In the genomic region with DNA sequence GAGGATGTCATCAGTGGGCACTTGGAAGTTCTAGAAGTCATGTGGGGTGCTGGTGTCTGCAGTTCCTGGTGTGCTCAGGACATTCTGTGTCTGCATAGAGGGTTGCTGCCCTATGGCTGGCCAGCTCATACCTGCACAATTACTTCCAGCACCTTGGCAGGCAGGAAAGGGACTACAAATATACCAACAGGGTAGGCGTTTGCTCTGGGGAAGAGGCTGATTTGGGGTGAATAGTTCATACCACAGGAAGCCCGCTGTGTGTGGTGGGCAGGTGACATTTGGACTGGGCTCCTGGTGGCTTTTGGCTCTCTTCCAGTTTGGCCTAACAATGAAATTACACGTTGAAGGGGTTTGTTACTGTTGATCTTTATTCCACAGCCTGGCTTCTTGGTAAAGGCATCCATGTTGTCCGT, we compare ENCODE assay signal across 9 cellular contexts.
DNase-seq lines count a peak whose midpoint lies in the region; ATAC-seq, FAIRE-seq and TF ChIP-seq lines count a peak whose summit lies in the region.
"Had no signal": no experiment of that assay in that cellular context is flagged by ENCODE, and none has a peak within 500 bp of the region (broad histone marks: within the 10 kb centered on the region; RNA-seq: fewer than 3 reads in every experiment).

No MANE protein-coding gene starts in this region.

- DNase-seq in GM12891 (ENCODE audit: insufficient read length, low spot score) (no peak), coronary artery (ENCODE audit: low spot score) (no peak), DMS 273 (lab: John Stamatoyannopoulos, UW; ENCODE audit: unreplicated experiment) (no peak), mucosa of gallbladder (ENCODE audit: low spot score) (no peak)
- DNase-seq in naive thymus-derived CD8-positive, alpha-beta T cell, result peak in 7 of 10 donors; percentile 4 to 34 (median 20)

- no peak overlapping the region for H3K4me3 ChIP-seq in coronary artery

- peaks cover 14% of the 10 kb centered on the region for H3K4me1 Mint-ChIP-seq in activated T-helper 17 cell treated with anti-CD3 and anti-CD28 coated beads, Interleukin-2, amount 50 U/mL, for 72 hours
- peaks cover 18 to 53% (median 49%) of the 10 kb centered on the region in 4 donors for H3K4me1 Mint-ChIP-seq in naive thymus-derived CD8-positive, alpha-beta T cell

- TF ChIP-seq CTCF in coronary artery (IDR thresholded peaks at IDR 0.05), result no peak

- no peak overlapping the region for H3K27ac ChIP-seq in coronary artery

- FAIRE-seq in GM12891 (lab: Jason Lieb, UNC), result peak; percentile 86
- FAIRE-seq: endothelial cell of umbilical vein had no signal

- POLR2A ChIA-PET in naive thymus-derived CD8-positive, alpha-beta T cell (lab: Charles Lee), result interaction anchor here (0.5 to 3.2 kb wide), 8 partner anchors 9 to 146 kb away, joined by 3 to 21 read pairs (median 4); a partner anchor contains a TSS

- ATAC-seq in HG03432 (IDR thresholded peaks at IDR 0.05; ENCODE audit: unreplicated experiment) (peak; percentile 61), HG03039 (IDR thresholded peaks at IDR 0.05; ENCODE audit: unreplicated experiment) (no peak)
- ATAC-seq in activated T-helper 17 cell treated with anti-CD3 and anti-CD28 coated beads, Interleukin-2, amount 50 U/mL, for 72 hours (replicated peaks), result peak; percentile 76
- peak; percentile 48 to 76 for ATAC-seq in naive thymus-derived CD8-positive, alpha-beta T cell

- peak overlapping the region; percentile 53 for H3K4me3 Mint-ChIP-seq in activated T-helper 17 cell treated with anti-CD3 and anti-CD28 coated beads, Interleukin-2, amount 50 U/mL, for 72 hours
- peak overlapping the region; percentile 1 to 82 (median 76) for H3K4me3 Mint-ChIP-seq in naive thymus-derived CD8-positive, alpha-beta T cell

- H3K36me3 Mint-ChIP-seq in activated T-helper 17 cell treated with anti-CD3 and anti-CD28 coated beads, Interleukin-2, amount 50 U/mL, for 72 hours (ENCODE audit: low read depth), result no peaks in the 10 kb centered on the region
- H3K36me3 Mint-ChIP-seq in naive thymus-derived CD8-positive, alpha-beta T cell, result no peaks in the 10 kb centered on the region

- peak overlapping the region; percentile 17 for H3K27ac Mint-ChIP-seq in activated T-helper 17 cell treated with anti-CD3 and anti-CD28 coated beads, Interleukin-2, amount 50 U/mL, for 72 hours
- H3K27ac Mint-ChIP-seq in naive thymus-derived CD8-positive, alpha-beta T cell, result peak overlapping the region; percentile 58 to 91 (median 86)

- H3K27me3 Mint-ChIP-seq in activated T-helper 17 cell treated with anti-CD3 and anti-CD28 coated beads, Interleukin-2, amount 50 U/mL, for 72 hours, result no peaks in the 10 kb centered on the region
- H3K27me3 Mint-ChIP-seq in naive thymus-derived CD8-positive, alpha-beta T cell, result no peaks in the 10 kb centered on the region

- H3K9me3 Mint-ChIP-seq in activated T-helper 17 cell treated with anti-CD3 and anti-CD28 coated beads, Interleukin-2, amount 50 U/mL, for 72 hours, result peaks cover 4% of the 10 kb centered on the region
- peaks cover 0 to 6% (median 2%) of the 10 kb centered on the region in 9 donors for H3K9me3 Mint-ChIP-seq in naive thymus-derived CD8-positive, alpha-beta T cell

- no peak for TF ChIP-seq POLR2A in GM12891 (IDR thresholded peaks at IDR 0.05; ENCODE audit: low read depth, low read length)

TF ChIP-seq in GM12891, 5 proteins besides CTCF, POLR2A, EP300 and RAD21:
- TF ChIP-seq POLR2AphosphoS5 (IDR thresholded peaks at IDR 0.05; ENCODE audit: low read depth, low read length) (peak; percentile 35; the same call in 1 of the 2 replicates), PAX5 (IDR thresholded peaks at IDR 0.05; ENCODE audit: insufficient read depth, low read length, severe bottlenecking) (no peak), POU2F2 (IDR thresholded peaks at IDR 0.05; ENCODE audit: low read depth, low read length) (no peak), TAF1 (IDR thresholded peaks at IDR 0.05; ENCODE audit: low read depth, low read length) (peak; percentile 41; the same call in 1 of the 2 replicates), SPI1 (IDR thresholded peaks at IDR 0.05; ENCODE audit: low read depth, low read length) (peak; percentile 12; the same call in 1 of the 2 replicates)

Comparison
In these comparisons a context has a peak if more than half of its experiments do, and no peak if none do; other contexts are left out.
1. DNase-seq: peak in naive thymus-derived CD8-positive, alpha-beta T cell (7 of 10); none in GM12891 (single experiment), coronary artery (single experiment), DMS 273 (single experiment) and mucosa of gallbladder (single experiment).